Comparison of ENCODE assay signal across 8 cellular contexts in the genomic region with DNA sequence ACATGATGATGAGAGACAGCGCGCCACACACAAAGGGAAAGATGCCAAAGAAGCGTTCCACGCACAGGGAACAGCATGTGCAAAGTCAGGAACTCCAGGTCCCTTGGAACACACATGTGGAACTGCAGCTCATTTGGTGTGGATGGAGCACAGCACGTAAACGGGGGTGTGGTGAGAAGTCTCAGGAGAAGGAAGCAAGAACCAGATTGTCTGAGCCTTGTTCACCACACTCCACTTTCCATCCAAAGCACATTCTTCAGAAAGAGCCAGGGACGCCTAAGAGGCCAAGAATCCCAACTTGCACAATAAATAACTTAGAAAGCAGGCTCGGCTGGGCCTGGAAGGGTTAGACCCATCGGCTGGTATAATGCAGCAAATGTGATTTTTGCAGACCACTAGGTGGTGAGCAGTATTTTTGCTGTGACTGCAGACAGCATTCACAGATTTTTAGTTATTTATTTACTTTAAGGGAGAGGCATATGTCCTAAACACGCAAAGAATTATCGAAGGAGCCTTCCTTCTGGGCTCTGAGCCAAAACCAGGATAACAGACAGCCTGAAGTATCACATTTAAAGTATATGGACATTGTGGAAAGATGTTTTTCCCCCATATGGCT. TPM values are rescaled to one million over a fixed set of nuclear protein-coding genes. Genes with fewer than 3 reads are reported as not detected.
DNase-seq lines count a peak whose midpoint lies in the region; TF ChIP-seq lines count a peak whose summit lies in the region.

No MANE protein-coding gene starts in this region.

- H3K4me3 ChIP-seq in SK-N-MC (no peak overlapping the region), fibroblast of mammary gland (ENCODE audit: control insufficient read depth, low read depth, low read length) (no peak overlapping the region), ovary (no peak overlapping the region)

- H3K4me3 Mint-ChIP-seq in activated CD4-positive, alpha-beta T cell treated with anti-CD3 and anti-CD28 coated beads, Interleukin-2, amount 10 ng/mL, durations not matched to agents 7 days and 5 days: no peak overlapping the region

- CTCF ChIA-PET in activated CD4-positive, alpha-beta T cell treated with anti-CD3 and anti-CD28 coated beads, Interleukin-2, amount 10 ng/mL, durations not matched to agents 7 days and 5 days (lab: Charles Lee): no interaction called here

- H3K4me1 Mint-ChIP-seq in activated CD4-positive, alpha-beta T cell treated with anti-CD3 and anti-CD28 coated beads, Interleukin-2, amount 10 ng/mL, durations not matched to agents 7 days and 5 days: peaks cover 78% of the 10 kb centered on the region

- no peaks in the 10 kb centered on the region for H3K27me3 Mint-ChIP-seq in activated CD4-positive, alpha-beta T cell treated with anti-CD3 and anti-CD28 coated beads, Interleukin-2, amount 10 ng/mL, durations not matched to agents 7 days and 5 days

- H3K9ac ChIP-seq in SK-N-MC (ENCODE audit: insufficient read length): no peak overlapping the region

- intact Hi-C loops in ovary (cut with DNase I): loop anchor here in 3 of 4 donors (2.0 to 10.0 kb wide), 2 partner anchors 29 to 91 kb away; partner anchors contain the start of gene DDIT4 (in 1 of the 3)

- TF ChIP-seq CTCF in fibroblast of mammary gland (conservative IDR thresholded peaks at IDR 0.05; ENCODE audit: control insufficient read depth, insufficient read depth, low read depth, low read length): peak; percentile 60
- peak in 1 of 3 donors; percentile 61 for TF ChIP-seq CTCF in ovary (IDR thresholded peaks at IDR 0.05)

- H3K36me3 ChIP-seq in SK-N-MC (ENCODE audit: insufficient read depth, low read length): no peaks in the 10 kb centered on the region
- no peaks in the 10 kb centered on the region for H3K36me3 ChIP-seq in ovary

- H3K27ac ChIP-seq in SK-N-MC: peak overlapping the region; percentile 90
- H3K27ac ChIP-seq in ovary: peak overlapping the region; percentile 45 to 57

- peak; percentile 28 for TF ChIP-seq EP300 in ovary (IDR thresholded peaks at IDR 0.05)

- H3K27ac Mint-ChIP-seq in activated CD4-positive, alpha-beta T cell treated with anti-CD3 and anti-CD28 coated beads, Interleukin-2, amount 10 ng/mL, durations not matched to agents 7 days and 5 days: peak overlapping the region; percentile 67

- 30 to 33% (median 30%) methylated on average over 11 of the region's 11 CpGs for WGBS in ovary, 3 donors

- POLR2A ChIA-PET in activated CD4-positive, alpha-beta T cell treated with anti-CD3 and anti-CD28 coated beads, Interleukin-2, amount 10 ng/mL, durations not matched to agents 7 days and 5 days (lab: Charles Lee): no interaction called here

- no peaks in the 10 kb centered on the region for H3K9me3 ChIP-seq in SK-N-MC (ENCODE audit: low read depth, low read length)
- no peaks in the 10 kb centered on the region for H3K9me3 ChIP-seq in ovary

- H3K27me3 ChIP-seq in ovary: no peaks in the 10 kb centered on the region

- H3K4me1 ChIP-seq in ovary (ENCODE audit: insufficient read depth): peaks cover 45% of the 10 kb centered on the region

- peaks cover 13% of the 10 kb centered on the region for H3K36me3 Mint-ChIP-seq in activated CD4-positive, alpha-beta T cell treated with anti-CD3 and anti-CD28 coated beads, Interleukin-2, amount 10 ng/mL, durations not matched to agents 7 days and 5 days (ENCODE audit: low read depth)

- no peaks in the 10 kb centered on the region for H3K9me3 Mint-ChIP-seq in activated CD4-positive, alpha-beta T cell treated with anti-CD3 and anti-CD28 coated beads, Interleukin-2, amount 10 ng/mL, durations not matched to agents 7 days and 5 days

- no peak for DNase-seq in activated CD4-positive, alpha-beta T cell treated with anti-CD3 and anti-CD28 coated beads, Interleukin-2, amount 10 ng/mL, durations not matched to agents 7 days and 5 days
- DNase-seq in activated CD4-positive, alpha-beta T cell treated with anti-CD3 and anti-CD28 coated beads, Interleukin-2, amount 50 U/mL, for 48 hours: no peak
- DNase-seq in SK-N-MC (ENCODE audit: low read depth, low spot score): no peak
- peak; percentile 98 for DNase-seq in fibroblast of mammary gland (ENCODE audit: low read depth)
- peak; percentile 52 to 77 (median 59) for DNase-seq in ovary
- no peak for DNase-seq in SIG-M5 treated with dmso at 0.1 percent for 504 hours (lab: John Stamatoyannopoulos, UW; ENCODE audit: unreplicated experiment)
- no peak for DNase-seq in DMS153 treated with DMSO at 0.1 percent for 48 hours (lab: John Stamatoyannopoulos, UW; ENCODE audit: unreplicated experiment)
- no peak for DNase-seq in NCI-H1048 (lab: John Stamatoyannopoulos, UW)

- no peak for TF ChIP-seq POLR2A in ovary (IDR thresholded peaks at IDR 0.05)

RNA-seq across cellular contexts. Expression of gene ASCC1, which starts 27.9 kb away (rescaled TPM):
- 10 to 100 TPM; 24.8 to 35.6 TPM for total RNA-seq in activated CD4-positive, alpha-beta T cell treated with anti-CD3 and anti-CD28 coated beads, Interleukin-2, amount 10 ng/mL, durations not matched to agents 7 days and 5 days
- 10 to 100 TPM; 21.6 to 53.5 (median 31.1) TPM for total RNA-seq in ovary
- polyA plus RNA-seq in ovary: 10 to 100 TPM; 22.5 to 53.9 TPM

RNA-seq across cellular contexts. Expression of gene ANAPC16, which starts 28.1 kb away (rescaled TPM):
- total RNA-seq in activated CD4-positive, alpha-beta T cell treated with anti-CD3 and anti-CD28 coated beads, Interleukin-2, amount 10 ng/mL, durations not matched to agents 7 days and 5 days: 10 to 100 TPM; 82.9 to 87.1 TPM
- total RNA-seq in ovary: 100 to 1,000 TPM in 5 of 7 donors, 10 to 100 TPM in 2; 71.6 to 136 (median 112) TPM
- 100 to 1,000 TPM; 154 to 160 TPM for polyA plus RNA-seq in ovary

RNA-seq across cellular contexts. Expression of gene DDIT4, which starts 29.8 kb away (rescaled TPM):
- total RNA-seq in activated CD4-positive, alpha-beta T cell treated with anti-CD3 and anti-CD28 coated beads, Interleukin-2, amount 10 ng/mL, durations not matched to agents 7 days and 5 days: 100 to 1,000 TPM; 166 to 189 TPM
- 1,000 to 10,000 TPM in 2 of 7 donors, 100 to 1,000 TPM in 5; 229 to 1,952 (median 524) TPM for total RNA-seq in ovary
- 100 to 1,000 TPM in 1 of 2 donors, 10 to 100 TPM in 1; 46.6 to 529 TPM for polyA plus RNA-seq in ovary

Comparison
In these comparisons a context has a peak if more than half of its experiments do, and no peak if none do; other contexts are left out.
1. DNase-seq: peak in fibroblast of mammary gland (single experiment) and ovary (5 of 5); none in activated CD4-positive, alpha-beta T cell treated with anti-CD3 and anti-CD28 coated beads, Interleukin-2, amount 10 ng/mL, durations not matched to agents 7 days and 5 days (single experiment), activated CD4-positive, alpha-beta T cell treated with anti-CD3 and anti-CD28 coated beads, Interleukin-2, amount 50 U/mL, for 48 hours (0 of 2), SK-N-MC (single experiment), SIG-M5 treated with dmso at 0.1 percent for 504 hours (single experiment), DMS153 treated with DMSO at 0.1 percent for 48 hours (single experiment) and NCI-H1048 (single experiment).